13 cellular contexts compared by ENCODE assay signal in the genomic region with DNA sequence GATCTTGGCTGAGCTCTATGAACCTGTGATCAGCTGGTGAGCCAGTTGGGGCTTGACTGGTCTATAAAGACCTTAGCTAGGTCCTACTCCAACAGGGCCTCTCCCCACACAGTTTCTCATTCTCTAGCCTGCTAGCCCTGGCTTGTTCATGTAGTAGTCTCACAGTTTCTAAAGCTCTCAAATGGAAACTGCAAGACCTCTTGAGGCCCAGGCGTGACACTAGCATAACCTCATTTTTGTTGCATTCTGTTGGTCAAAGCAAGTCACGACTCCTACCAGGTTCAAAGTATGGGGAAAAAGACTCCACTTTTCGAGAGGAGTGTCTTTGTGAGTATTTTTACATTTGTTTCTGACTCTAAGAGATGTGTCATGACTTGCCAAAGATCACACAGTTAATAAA. TPM values are rescaled to one million over a fixed set of nuclear protein-coding genes. Genes with fewer than 3 reads are reported as not detected.
DNase-seq lines count a peak whose midpoint lies in the region; ATAC-seq and TF ChIP-seq lines count a peak whose summit lies in the region.
"Had no signal": no experiment of that assay in that cellular context is flagged by ENCODE, and none has a peak within 500 bp of the region (broad histone marks: within the 10 kb centered on the region; RNA-seq: fewer than 3 reads in every experiment).

No MANE protein-coding gene starts in this region.

- no peak for TF ChIP-seq CTCF in vagina (IDR thresholded peaks at IDR 0.05)

- H3K36me3 ChIP-seq in vagina = no peaks in the 10 kb centered on the region

- H3K27ac ChIP-seq in vagina = no peak overlapping the region

- DNase-seq in kidney tubule cell (ENCODE audit: low spot score) (peak; percentile 9), vagina (ENCODE audit: extremely low spot score in 2 of 2) (no peak), amniotic stem cell (lab: John Stamatoyannopoulos, UW) (no peak), LoVo (ENCODE audit: low spot score) (no peak)
- no peak for DNase-seq in stimulated activated CD4-positive, alpha-beta T cell treated with anti-CD3 and anti-CD28 coated beads, Interleukin-2, amount 100 ng/mL, for 24 hours
- DNase-seq: activated CD4-positive, alpha-beta T cell treated with anti-CD3 and anti-CD28 coated beads for 36 hours; Caco-2; cortex of kidney; SHP77 treated with DMSO at 0.1 percent for 48 hours had no signal

- no peak for TF ChIP-seq POLR2A in vagina (IDR thresholded peaks at IDR 0.05)

- H3K4me1 ChIP-seq in vagina = no peaks in the 10 kb centered on the region
- H3K4me1 ChIP-seq: Caco-2 had no signal

- H3K9me3 ChIP-seq in vagina = no peaks in the 10 kb centered on the region
- H3K9me3 ChIP-seq: Caco-2 had no signal

- H3K4me3 ChIP-seq in vagina = no peak overlapping the region
- H3K4me3 ChIP-seq: lung had no signal

- ATAC-seq in GM19043 (IDR thresholded peaks at IDR 0.05; ENCODE audit: low read depth, unreplicated experiment) (peak; percentile 97), HG02571 (IDR thresholded peaks at IDR 0.05; ENCODE audit: unreplicated experiment) (peak; percentile 99), HG03280 (IDR thresholded peaks at IDR 0.05; ENCODE audit: unreplicated experiment) (peak; percentile 98)
- ATAC-seq: activated CD4-positive, alpha-beta T cell treated with anti-CD3 and anti-CD28 coated beads for 36 hours had no signal

- intact Hi-C loops in vagina (cut with DNase I) = no loop called here

- H3K27me3 ChIP-seq in vagina = no peaks in the 10 kb centered on the region

RNA-seq across cellular contexts. Expression of a gene that starts 50.9 kb away (rescaled TPM):
- 17.4 TPM for total RNA-seq in vagina

RNA-seq across cellular contexts. Expression of a gene that starts 51.2 kb away (rescaled TPM):
- total RNA-seq in vagina = 24.3 TPM
